In genomic region chr1:94039871-94040569, GRCh38 we compare ENCODE assay signal across 11 cellular contexts.
DNase-seq lines count a peak whose midpoint lies in the region; ATAC-seq, FAIRE-seq and TF ChIP-seq lines count a peak whose summit lies in the region.
"Had no signal": no experiment of that assay in that cellular context is flagged by ENCODE, and none has a peak within 500 bp of the region (broad histone marks: within the 10 kb centered on the region; RNA-seq: fewer than 3 reads in every experiment).

No MANE protein-coding gene starts in this region.

- no peak overlapping the region for H3K4me3 Mint-ChIP-seq in naive thymus-derived CD4-positive, alpha-beta T cell
- H3K4me3 Mint-ChIP-seq: IgD-negative memory B cell had no signal

- CTCF ChIA-PET in naive thymus-derived CD4-positive, alpha-beta T cell (lab: Charles Lee): interaction anchor here (0.6 to 2.5 kb wide), 6 partner anchors 11 to 424 kb away, joined by 3 to 14 read pairs (median 4); no protein-coding TSS in a partner anchor

- DNase-seq in COLO668 (lab: John Stamatoyannopoulos, UW; ENCODE audit: unreplicated experiment) (peak; percentile 48), NCI-H524 (lab: John Stamatoyannopoulos, UW) (peak; percentile 68 to 85), fibroblast of mammary gland (ENCODE audit: low read depth) (peak; percentile 29), prostate gland (ENCODE audit: low spot score) (no peak), RCC 7860 (ENCODE audit: low spot score) (no peak), AG08396 (ENCODE audit: low spot score) (no peak), ecto neural progenitor cell (ENCODE audit: low spot score) (no peak)
- no peak for DNase-seq in naive thymus-derived CD4-positive, alpha-beta T cell

- intact Hi-C loops in prostate gland (cut with DNase I): no loop called here
- intact Hi-C loops in naive thymus-derived CD4-positive, alpha-beta T cell (cut with micrococcal nuclease): loop anchor here in 1 of 2 donors (1.0 kb wide), 3 partner anchors 411 to 766 kb away; no protein-coding TSS in a partner anchor

- no peaks in the 10 kb centered on the region for H3K27me3 ChIP-seq in prostate gland (replicated peaks; ENCODE audit: insufficient read depth)
- no peaks in the 10 kb centered on the region for H3K27me3 ChIP-seq in naive thymus-derived CD4-positive, alpha-beta T cell (ENCODE audit: control insufficient read depth in 2 of 2, insufficient read depth in 2 of 2, low read length in 2 of 2)

- H3K4me3 ChIP-seq in fibroblast of mammary gland (ENCODE audit: control insufficient read depth, low read depth, low read length) (no peak overlapping the region), prostate gland (no peak overlapping the region)
- no peak overlapping the region for H3K4me3 ChIP-seq in naive thymus-derived CD4-positive, alpha-beta T cell (ENCODE audit: low read length)

- peaks cover 26 to 49% (median 31%) of the 10 kb centered on the region in 5 donors for H3K27me3 Mint-ChIP-seq in naive thymus-derived CD4-positive, alpha-beta T cell

- TF ChIP-seq CTCF in fibroblast of mammary gland (conservative IDR thresholded peaks at IDR 0.05; ENCODE audit: control insufficient read depth, insufficient read depth, low read depth, low read length) (no peak), prostate gland (IDR thresholded peaks at IDR 0.05) (peak in 1 of 4 experiments; percentile 15)

- peak overlapping the region; percentile 32 to 41 for H3K27ac ChIP-seq in prostate gland
- H3K27ac ChIP-seq in naive thymus-derived CD4-positive, alpha-beta T cell (ENCODE audit: low read depth, low read length): no peak overlapping the region

- POLR2A ChIA-PET in naive thymus-derived CD4-positive, alpha-beta T cell (lab: Charles Lee): no interaction called here

- no peak for TF ChIP-seq POLR2A in prostate gland (IDR thresholded peaks at IDR 0.05)

- peaks cover 17% of the 10 kb centered on the region for H3K4me1 ChIP-seq in prostate gland (replicated peaks)
- no peaks in the 10 kb centered on the region for H3K4me1 ChIP-seq in naive thymus-derived CD4-positive, alpha-beta T cell (ENCODE audit: control insufficient read depth in 2 of 2, insufficient read depth in 2 of 2, low read length in 2 of 2)

- no peaks in the 10 kb centered on the region for H3K9me3 ChIP-seq in prostate gland
- H3K9me3 ChIP-seq in naive thymus-derived CD4-positive, alpha-beta T cell (ENCODE audit: control insufficient read depth in 2 of 3, low read length in 3 of 3): no peaks in the 10 kb centered on the region

- H3K9me3 Mint-ChIP-seq in naive thymus-derived CD4-positive, alpha-beta T cell: no peaks in the 10 kb centered on the region
- H3K9me3 Mint-ChIP-seq: IgD-negative memory B cell had no signal

- peak overlapping the region in 1 of 9 donors; percentile 1 for H3K27ac Mint-ChIP-seq in naive thymus-derived CD4-positive, alpha-beta T cell
- H3K27ac Mint-ChIP-seq: IgD-negative memory B cell had no signal

- peaks cover 0 to 13% (median 0%) of the 10 kb centered on the region in 7 donors for H3K4me1 Mint-ChIP-seq in naive thymus-derived CD4-positive, alpha-beta T cell

- WGBS in prostate gland: 64% methylated on average over 11 of the region's 11 CpGs

- no peaks in the 10 kb centered on the region for H3K36me3 Mint-ChIP-seq in naive thymus-derived CD4-positive, alpha-beta T cell
- H3K36me3 Mint-ChIP-seq: IgD-negative memory B cell had no signal

- ATAC-seq in naive thymus-derived CD4-positive, alpha-beta T cell: no peak

- FAIRE-seq in RCC 7860 (lab: Jason Lieb, UNC): no peak
- FAIRE-seq: D721Med, kidney had no signal

- H3K36me3 ChIP-seq in prostate gland: no peaks in the 10 kb centered on the region
- H3K36me3 ChIP-seq in naive thymus-derived CD4-positive, alpha-beta T cell (ENCODE audit: control insufficient read depth in 2 of 3, insufficient read depth in 3 of 3, low read length in 3 of 3): no peaks in the 10 kb centered on the region

Comparison
In these comparisons a context has a peak if more than half of its experiments do, and no peak if none do; other contexts are left out.
1. DNase-seq: peak in COLO668 (single experiment), NCI-H524 (2 of 2) and fibroblast of mammary gland (single experiment); none in prostate gland (single experiment), RCC 7860 (single experiment), AG08396 (single experiment), ecto neural progenitor cell (single experiment) and naive thymus-derived CD4-positive, alpha-beta T cell (0 of 9).